8 cellular contexts compared by ENCODE assay signal in the genomic region with DNA sequence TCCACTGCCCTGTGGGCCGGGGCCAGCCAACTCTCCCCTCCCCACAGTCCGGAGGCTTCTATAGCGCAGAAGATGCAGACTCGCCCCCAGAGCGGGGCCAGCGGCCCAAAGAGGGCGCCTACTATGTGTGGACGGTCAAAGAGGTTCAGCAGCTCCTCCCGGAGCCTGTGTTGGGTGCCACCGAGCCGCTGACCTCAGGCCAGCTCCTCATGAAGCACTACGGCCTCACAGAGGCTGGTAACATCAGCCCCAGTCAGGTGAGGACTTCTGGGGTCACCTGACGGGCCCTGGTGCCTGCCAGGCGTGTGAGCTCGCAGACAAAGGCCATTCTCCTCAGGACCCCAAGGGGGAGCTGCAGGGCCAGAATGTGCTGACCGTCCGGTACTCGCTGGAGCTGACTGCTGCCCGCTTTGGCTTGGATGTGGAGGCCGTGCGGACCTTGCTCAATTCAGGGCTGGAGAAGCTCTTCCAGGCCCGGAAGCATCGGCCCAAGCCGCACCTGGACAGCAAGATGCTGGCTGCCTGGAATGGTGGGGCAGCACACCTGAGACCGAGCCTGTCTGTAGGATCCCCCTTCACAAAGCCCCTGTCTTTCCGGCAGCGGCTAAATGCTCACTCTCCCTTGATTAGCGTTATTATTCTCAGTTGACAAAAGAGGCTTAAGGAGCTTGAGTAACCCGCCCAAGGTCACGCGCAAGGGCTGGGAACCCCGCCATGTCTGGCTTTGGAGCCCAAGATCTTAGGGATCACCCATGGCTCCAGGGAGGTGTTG. TPM values are rescaled to one million over a fixed set of nuclear protein-coding genes. Genes with fewer than 3 reads are reported as not detected.
DNase-seq lines count a peak whose midpoint lies in the region; ATAC-seq and TF ChIP-seq lines count a peak whose summit lies in the region.

No MANE protein-coding gene starts in this region.

- H2AFZ ChIP-seq in PC-9 = no peak overlapping the region

- H3K4me1 Mint-ChIP-seq in endodermal cell = no peaks in the 10 kb centered on the region
- H3K4me1 Mint-ChIP-seq in naive thymus-derived CD8-positive, alpha-beta T cell = peaks cover 7 to 17% (median 11%) of the 10 kb centered on the region in 4 donors

- POLR2A ChIA-PET in PC-9 (lab: Charles Lee; ENCODE audit: unreplicated experiment) = no interaction called here
- POLR2A ChIA-PET in naive thymus-derived CD8-positive, alpha-beta T cell (lab: Charles Lee) = no interaction called here

- no peaks in the 10 kb centered on the region for H3K9me3 ChIP-seq in PC-9 (ENCODE audit: insufficient read depth, low read depth)
- no peaks in the 10 kb centered on the region for H3K9me3 ChIP-seq in endodermal cell (ENCODE audit: control insufficient read depth, low read length)

- intact Hi-C loops in PC-9 (cut with micrococcal nuclease; ENCODE audit: unreplicated experiment) = no loop called here

- no peak overlapping the region for H3K27ac Mint-ChIP-seq in endodermal cell
- H3K27ac Mint-ChIP-seq in naive thymus-derived CD8-positive, alpha-beta T cell = no peak overlapping the region

- CTCF ChIA-PET in PC-9 (lab: Charles Lee) = interaction anchor here (0.7 to 1.2 kb wide), 4 partner anchors 47 to 86 kb away, joined by 3 to 6 read pairs (median 4); no protein-coding TSS in a partner anchor

- no peaks in the 10 kb centered on the region for H3K9me2 ChIP-seq in PC-9 (ENCODE audit: insufficient read depth)

- no peak overlapping the region for H3K9ac ChIP-seq in endodermal cell (ENCODE audit: extremely low read depth, low read length, poor library complexity, severe bottlenecking)

- H3K36me3 Mint-ChIP-seq in endodermal cell (ENCODE audit: low read depth) = peaks cover 7% of the 10 kb centered on the region
- peaks cover 0 to 9% (median 7%) of the 10 kb centered on the region in 3 donors for H3K36me3 Mint-ChIP-seq in naive thymus-derived CD8-positive, alpha-beta T cell

- TF ChIP-seq CTCF in PC-9 (conservative IDR thresholded peaks at IDR 0.05) (peak; percentile 79), endodermal cell (conservative IDR thresholded peaks at IDR 0.05) (peak; percentile 92)

- no peaks in the 10 kb centered on the region for H3K27me3 ChIP-seq in PC-9 (ENCODE audit: insufficient read depth, low read depth)
- peaks cover under 1% of the 10 kb centered on the region for H3K27me3 ChIP-seq in endodermal cell (ENCODE audit: control insufficient read depth, insufficient read depth, low read length, poor library complexity, severe bottlenecking)

- no peaks in the 10 kb centered on the region for H3F3A ChIP-seq in PC-9 (ENCODE audit: insufficient read depth, low read depth)

- DNase-seq in AG20443 (ENCODE audit: low spot score) (peak; percentile 88), HCEC 1CT (peak; percentile 73), PC-9 (peak in 1 of 2 experiments; percentile 62), endodermal cell (peak; percentile 99), middle frontal gyrus (ENCODE audit: extremely low spot score, low spot score) (peak; percentile 62)
- no peak for DNase-seq in activated CD4-positive, alpha-beta T cell treated with anti-CD3 and anti-CD28 coated beads for 4 hours
- no peak for DNase-seq in naive thymus-derived CD8-positive, alpha-beta T cell

- BruUV-seq in PC-9 (replicated peaks; lab: Mats Ljungman, UMichigan) = no TSS peak

- H3K27ac ChIP-seq in PC-9 (no peak overlapping the region), endodermal cell (ENCODE audit: low read depth, low read length) (no peak overlapping the region)

- H3K4me2 ChIP-seq in PC-9 = no peak overlapping the region

- H3K4me3 Mint-ChIP-seq in endodermal cell = no peak overlapping the region
- peak overlapping the region in 1 of 10 donors; percentile 69 for H3K4me3 Mint-ChIP-seq in naive thymus-derived CD8-positive, alpha-beta T cell

- H3K4me1 ChIP-seq in PC-9 (replicated peaks; ENCODE audit: insufficient read depth) (peaks cover 8% of the 10 kb centered on the region), endodermal cell (ENCODE audit: control insufficient read depth, insufficient read depth, low read length) (peaks cover 6% of the 10 kb centered on the region)

- H3K9me3 Mint-ChIP-seq in endodermal cell = no peaks in the 10 kb centered on the region
- no peaks in the 10 kb centered on the region for H3K9me3 Mint-ChIP-seq in naive thymus-derived CD8-positive, alpha-beta T cell

- no peak for ATAC-seq in GM18498 (IDR thresholded peaks at IDR 0.05; ENCODE audit: unreplicated experiment)
- ATAC-seq in naive thymus-derived CD8-positive, alpha-beta T cell = no peak

- H3K4me3 ChIP-seq in PC-9 (no peak overlapping the region), endodermal cell (ENCODE audit: low read length) (no peak overlapping the region)

- no peaks in the 10 kb centered on the region for H3K79me2 ChIP-seq in PC-9 (ENCODE audit: low read depth)

- H3K36me3 ChIP-seq in PC-9 (ENCODE audit: low read depth) (no peaks in the 10 kb centered on the region), endodermal cell (ENCODE audit: control insufficient read depth, insufficient read depth, low read length) (no peaks in the 10 kb centered on the region)

- H3K27me3 Mint-ChIP-seq in endodermal cell (ENCODE audit: insufficient read depth) = peaks cover 6% of the 10 kb centered on the region
- no peaks in the 10 kb centered on the region for H3K27me3 Mint-ChIP-seq in naive thymus-derived CD8-positive, alpha-beta T cell

- WGBS in endodermal cell (ENCODE audit: insufficient coverage in 1 of 2, insufficient read length in 1 of 2), 2 experiments = 63 to 66% methylated on average over 27 to 32 of the region's 32 CpGs

- H4K20me1 ChIP-seq in PC-9 (ENCODE audit: insufficient read depth) = no peaks in the 10 kb centered on the region

RNA-seq across cellular contexts. Expression of a gene that starts 3.9 kb away (rescaled TPM):
- total RNA-seq in PC-9 (2021) = 41.5 and 60.5 TPM in 2 replicates
- 10 to 100 TPM; 40.4 to 40.5 TPM for total RNA-seq in endodermal cell
- 22.2 TPM for polyA plus RNA-seq in endodermal cell (2013, experiment 1 of 2)
- polyA plus RNA-seq in endodermal cell (2013, experiment 2 of 2) = 21.2 TPM
- 10 to 100 TPM; 33.2 to 39.8 TPM for total RNA-seq in naive thymus-derived CD8-positive, alpha-beta T cell
- 1 to 10 TPM; 6.9 to 8.9 (median 7.5) TPM for polyA plus RNA-seq in naive thymus-derived CD8-positive, alpha-beta T cell

RNA-seq across cellular contexts. Expression of a gene that starts 9.7 kb away (rescaled TPM):
- total RNA-seq in PC-9 (2021) (0.28 and 0.46 TPM in 2 replicates), endodermal cell (1 to 10 TPM in 1 of 2 donors, under 1 TPM in 1; 0.84 to 1.1 TPM)
- polyA plus RNA-seq in endodermal cell (2013, experiment 1 of 2) = 7.5 TPM
- polyA plus RNA-seq in endodermal cell (2013, experiment 2 of 2) = 6.6 TPM
- under 1 TPM in 1 of 2 experiments, not detected in 1; 0.05 TPM for total RNA-seq in naive thymus-derived CD8-positive, alpha-beta T cell
- polyA plus RNA-seq in naive thymus-derived CD8-positive, alpha-beta T cell = not detected

RNA-seq across cellular contexts. Expression of a gene that starts 18.3 kb away (rescaled TPM):
- 15.6 and 22.8 TPM in 2 replicates for total RNA-seq in PC-9 (2021)
- total RNA-seq in endodermal cell = under 1 TPM in 1 of 2 donors, not detected in 1; 0.66 TPM
- 0.21 TPM for polyA plus RNA-seq in endodermal cell (2013, experiment 1 of 2)
- polyA plus RNA-seq in endodermal cell (2013, experiment 2 of 2) = not detected
- total RNA-seq in naive thymus-derived CD8-positive, alpha-beta T cell = not detected
- polyA plus RNA-seq in naive thymus-derived CD8-positive, alpha-beta T cell = not detected

RNA-seq across cellular contexts. Expression of a gene that starts 42.6 kb away (rescaled TPM):
- total RNA-seq in PC-9 (2021) = 4.9 and 11.6 TPM in 2 replicates
- 1 to 10 TPM; 3.5 to 7.1 TPM for total RNA-seq in endodermal cell
- 2.6 TPM for polyA plus RNA-seq in endodermal cell (2013, experiment 1 of 2)
- polyA plus RNA-seq in endodermal cell (2013, experiment 2 of 2) = 1.6 TPM
- total RNA-seq in naive thymus-derived CD8-positive, alpha-beta T cell = 1 to 10 TPM; 1.3 to 2.6 TPM
- 1 to 10 TPM in 1 of 3 donors, under 1 TPM in 1, not detected in 1; 0.80 to 1.3 TPM for polyA plus RNA-seq in naive thymus-derived CD8-positive, alpha-beta T cell

Comparison
In these comparisons a context has a peak if more than half of its experiments do, and no peak if none do; other contexts are left out.
1. DNase-seq: peak in AG20443 (single experiment), HCEC 1CT (single experiment), endodermal cell (single experiment) and middle frontal gyrus (single experiment); none in activated CD4-positive, alpha-beta T cell treated with anti-CD3 and anti-CD28 coated beads for 4 hours (0 of 2) and naive thymus-derived CD8-positive, alpha-beta T cell (0 of 10).
2. RNA of a gene that starts 18.3 kb away (total RNA-seq): 15.6 to 22.8 TPM in PC-9; 0.66 TPM in endodermal cell and not detected in naive thymus-derived CD8-positive, alpha-beta T cell; every median in the first group is over 10 times any median in the second.